8 cellular contexts compared by ENCODE assay signal in the genomic region with DNA sequence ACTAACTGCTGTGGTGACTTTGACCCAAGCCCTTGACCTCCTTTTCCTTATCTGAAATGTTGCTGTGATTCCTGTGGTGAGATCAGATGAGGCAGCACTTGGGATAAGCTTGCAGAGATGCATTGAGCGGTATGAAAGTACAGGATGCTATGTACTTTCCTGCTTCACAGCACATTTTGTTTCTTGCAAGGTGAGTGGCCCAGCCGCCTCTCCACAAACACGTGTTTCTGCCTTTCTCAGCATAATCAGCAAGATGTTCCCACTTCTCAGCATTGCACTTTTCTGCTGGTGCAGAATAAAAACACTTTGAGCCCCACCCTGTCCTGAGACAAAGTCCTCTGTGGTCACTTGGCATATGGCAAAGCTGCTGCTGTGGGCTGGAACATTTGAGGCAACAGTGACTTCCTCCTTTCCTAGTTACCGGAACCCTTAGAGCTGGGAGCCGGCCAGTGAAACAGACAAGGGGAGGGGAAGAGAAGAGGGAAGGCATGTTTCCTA. TPM values are rescaled to one million over a fixed set of nuclear protein-coding genes. Genes with fewer than 3 reads are reported as not detected.
DNase-seq lines count a peak whose midpoint lies in the region; ATAC-seq lines count a peak whose summit lies in the region.

No MANE protein-coding gene starts in this region.

- H3K4me3 Mint-ChIP-seq in activated naive CD4-positive, alpha-beta T cell treated with anti-CD3 and anti-CD28 coated beads, Interleukin-2, amount 10 ng/mL, durations not matched to agents 7 days and 5 days = no peak overlapping the region

- peaks cover 4% of the 10 kb centered on the region for H3K27me3 Mint-ChIP-seq in activated naive CD4-positive, alpha-beta T cell treated with anti-CD3 and anti-CD28 coated beads, Interleukin-2, amount 10 ng/mL, durations not matched to agents 7 days and 5 days

- CTCF ChIA-PET in activated naive CD4-positive, alpha-beta T cell treated with anti-CD3 and anti-CD28 coated beads, Interleukin-2, amount 10 ng/mL, durations not matched to agents 7 days and 5 days (lab: Charles Lee) = no interaction called here

- H3K36me3 Mint-ChIP-seq in activated naive CD4-positive, alpha-beta T cell treated with anti-CD3 and anti-CD28 coated beads, Interleukin-2, amount 10 ng/mL, durations not matched to agents 7 days and 5 days = peaks cover 15% of the 10 kb centered on the region

- peak; percentile 24 for DNase-seq in activated naive CD4-positive, alpha-beta T cell treated with anti-CD3 and anti-CD28 coated beads, Interleukin-2, amount 10 ng/mL, durations not matched to agents 7 days and 5 days
- no peak for DNase-seq in activated naive CD4-positive, alpha-beta T cell (lab: John Stamatoyannopoulos, UW)
- DNase-seq in dermis blood vessel endothelial cell = peak; percentile 57
- DNase-seq in middle frontal gyrus (ENCODE audit: extremely low spot score, low spot score) = peak; percentile 6
- DNase-seq in ureter (ENCODE audit: low spot score) = peak; percentile 75
- DNase-seq in NCI-H226 = no peak
- DNase-seq in NCI-H146 (lab: John Stamatoyannopoulos, UW) = no peak

- ATAC-seq in HG03135 (IDR thresholded peaks at IDR 0.05; ENCODE audit: unreplicated experiment) = no peak

- H3K4me1 Mint-ChIP-seq in activated naive CD4-positive, alpha-beta T cell treated with anti-CD3 and anti-CD28 coated beads, Interleukin-2, amount 10 ng/mL, durations not matched to agents 7 days and 5 days = peaks cover 27% of the 10 kb centered on the region

- H3K27ac Mint-ChIP-seq in activated naive CD4-positive, alpha-beta T cell treated with anti-CD3 and anti-CD28 coated beads, Interleukin-2, amount 10 ng/mL, durations not matched to agents 7 days and 5 days = peak overlapping the region; percentile 38

- H3K9me3 Mint-ChIP-seq in activated naive CD4-positive, alpha-beta T cell treated with anti-CD3 and anti-CD28 coated beads, Interleukin-2, amount 10 ng/mL, durations not matched to agents 7 days and 5 days = no peaks in the 10 kb centered on the region

RNA-seq across cellular contexts. Expression of a gene that starts 4.9 kb away (rescaled TPM):
- total RNA-seq in dermis blood vessel endothelial cell = 18.2 and 22.0 TPM in 2 replicates
- 30.0 TPM for total RNA-seq in ureter

Comparison
In these comparisons a context has a peak if more than half of its experiments do, and no peak if none do; other contexts are left out.
1. DNase-seq: peak in activated naive CD4-positive, alpha-beta T cell treated with anti-CD3 and anti-CD28 coated beads, Interleukin-2, amount 10 ng/mL, durations not matched to agents 7 days and 5 days (single experiment), dermis blood vessel endothelial cell (single experiment), middle frontal gyrus (single experiment) and ureter (single experiment); none in activated naive CD4-positive, alpha-beta T cell (0 of 4), NCI-H226 (single experiment) and NCI-H146 (single experiment).